Comparison of ENCODE assay signal across 1 cellular context in genomic region chr2:46045888-46046287, GRCh38.
TF ChIP-seq lines count a peak whose summit lies in the region.

No MANE protein-coding gene starts in this region.

TF ChIP-seq in endothelial cell of umbilical vein, 7 proteins besides CTCF, POLR2A, EP300 and RAD21:
- TF ChIP-seq FOS (IDR thresholded peaks at IDR 0.05; ENCODE audit: borderline replicate concordance, insufficient read depth, low read length): peak; percentile 83
- peak; percentile 40 for TF ChIP-seq POLR2AphosphoS5 (IDR thresholded peaks at IDR 0.05; ENCODE audit: insufficient read depth, low read depth, low read length)
- TF ChIP-seq JUN (IDR thresholded peaks at IDR 0.05; ENCODE audit: borderline replicate concordance, insufficient read depth, insufficient read length, low read depth): peak; percentile 64
- peak; percentile 95 for TF ChIP-seq GATA2 (IDR thresholded peaks at IDR 0.05; ENCODE audit: insufficient read depth, insufficient read length, low read depth, low read length)
- no peak for TF ChIP-seq MYC (IDR thresholded peaks at IDR 0.05; ENCODE audit: low read depth, low read length)
- no peak for TF ChIP-seq EZH2 (IDR thresholded peaks at IDR 0.05; ENCODE audit: borderline replicate concordance, low read depth, low read length, severe bottlenecking)
- TF ChIP-seq MAX (IDR thresholded peaks at IDR 0.05; ENCODE audit: insufficient read depth, insufficient read length): no peak
